ENCODE assay signal across 25 cellular contexts in the genomic region with DNA sequence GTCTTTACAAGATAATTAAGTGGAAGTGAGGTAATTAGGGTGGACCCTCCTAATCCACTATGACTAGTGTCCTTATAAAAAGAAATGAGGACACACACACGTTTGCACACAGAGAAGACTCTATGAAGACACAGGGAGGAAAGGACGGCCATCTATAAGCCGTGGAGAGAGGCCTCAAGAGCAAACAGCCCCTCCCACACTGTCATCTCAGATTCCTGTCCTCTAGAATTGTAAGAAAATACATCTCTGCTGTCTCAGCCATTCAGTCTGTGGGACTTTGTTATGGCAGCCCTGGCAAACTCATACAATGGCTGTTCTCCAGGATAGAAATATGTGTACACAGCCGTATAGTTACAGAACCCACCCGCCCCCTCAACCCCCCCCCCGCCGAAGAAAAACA.
DNase-seq lines count a peak whose midpoint lies in the region; FAIRE-seq and TF ChIP-seq lines count a peak whose summit lies in the region.
"Had no signal": no experiment of that assay in that cellular context is flagged by ENCODE, and none has a peak within 500 bp of the region (broad histone marks: within the 10 kb centered on the region; RNA-seq: fewer than 3 reads in every experiment).

No MANE protein-coding gene starts in this region.

- H3K9ac ChIP-seq in H1 (replicated peaks in 1 of 4; ENCODE audit: extremely low read depth in 1 of 4, low read depth in 3 of 4, low read length in 3 of 4), result 0 out of 7 replicates have a peak overlapping the region, but pooled peaks of 1 of the 4 experiments have one; percentile 4

- H4K5ac ChIP-seq in H1 (ENCODE audit: insufficient read length, low read depth, low read length), result no peak overlapping the region

- no peaks in the 10 kb centered on the region for H3K23me2 ChIP-seq in H1 (ENCODE audit: low read depth, low read length)

- no peak overlapping the region for H4K91ac ChIP-seq in H1 (replicated peaks; ENCODE audit: insufficient read length, low read length)

- no peak overlapping the region for H4K8ac ChIP-seq in H1 (ENCODE audit: extremely low read depth, insufficient read depth, low read length)

- no peak for FAIRE-seq in H1 (lab: Jason Lieb, UNC)
- FAIRE-seq: GM12892, pancreas, TTC549 had no signal

- CTCF ChIA-PET in HEK293T (lab: Yijun Ruan, JAX), result no interaction called here
- CTCF ChIA-PET in H1 (lab: Charles Lee; ENCODE audit: partially characterized antibody), result interaction anchor here (1.0 kb wide), 1 partner anchor 77 kb away, joined by 3 read pairs; no protein-coding TSS in a partner anchor

- no peak overlapping the region for H3K23ac ChIP-seq in H1 (ENCODE audit: insufficient read length)

- H3K4me1 ChIP-seq in H1 (replicated peaks in 1 of 4; ENCODE audit: control insufficient read depth in 3 of 4, insufficient read depth in 4 of 4, low read length in 3 of 4) (peaks cover 5 to 18% (median 17%) of the 10 kb centered on the region in 4 experiments), prostate gland (replicated peaks) (no peaks in the 10 kb centered on the region)
- H3K4me1 ChIP-seq: pancreas had no signal

- H3K79me2 ChIP-seq in H1 (ENCODE audit: control insufficient read depth in 1 of 2, insufficient read depth in 2 of 2, low read length in 2 of 2), result no peaks in the 10 kb centered on the region

- H2BK5ac ChIP-seq in H1 (ENCODE audit: low read depth, low read length), result peak overlapping the region; percentile 71; the same call in 1 of the 2 replicates

- no peak overlapping the region for H3K14ac ChIP-seq in H1 (ENCODE audit: insufficient read length)

- H3K4me3 ChIP-seq in H1 (ENCODE audit: extremely low read depth in 1 of 4, insufficient read depth in 2 of 4, low read depth in 3 of 4, low read length in 4 of 4) (no peak overlapping the region), prostate gland (peak overlapping the region; percentile 11 to 20)
- H3K4me3 ChIP-seq: pancreas had no signal

- TF ChIP-seq CTCF in H1 (IDR thresholded peaks at IDR 0.05; ENCODE audit: control extremely low read depth in 1 of 3, insufficient read depth in 1 of 3, low read depth in 1 of 3, low read length in 3 of 3) (no peak), prostate gland (IDR thresholded peaks at IDR 0.05) (no peak)

- H2BK20ac ChIP-seq in H1 (ENCODE audit: low read length), result peak overlapping the region; percentile 68

- H3K79me1 ChIP-seq in H1 (ENCODE audit: low read depth, low read length), result no peaks in the 10 kb centered on the region

- H3K4me2 ChIP-seq in H1 (ENCODE audit: insufficient read depth in 1 of 2, low read depth in 2 of 2, low read length in 2 of 2), result no peak overlapping the region

- no peak overlapping the region for H2BK15ac ChIP-seq in H1 (ENCODE audit: low read length)

- H4K20me1 ChIP-seq in H1 (replicated peaks in 1 of 2; ENCODE audit: control insufficient read depth in 1 of 2, insufficient read depth in 2 of 2, low read length in 2 of 2), result no peaks in the 10 kb centered on the region

- no peak overlapping the region for H2BK120ac ChIP-seq in H1 (replicated peaks; ENCODE audit: low read depth, low read length)

- WGBS in H1 (ENCODE audit: extremely low coverage in 1 of 2, insufficient coverage in 1 of 2, insufficient read length in 1 of 2, insufficient replicate concordance in 2 of 2, low coverage in 1 of 2, low lambda C conversion rate in 2 of 2, missing lambda C conversion rate in 1 of 2), 2 experiments, result 61% methylated on average over 7 of the region's 7 CpGs; no CpG with 5 or more reads in 1 of the 2 experiments
- 9% methylated on average over 7 of the region's 7 CpGs for whole genome bisulfite sequencing in prostate gland

- POLR2A ChIA-PET in HEK293T (lab: Yijun Ruan, JAX), result interaction anchor here (0.6 to 1.2 kb wide), 2 partner anchors 106 to 111 kb away, joined by 3 to 5 read pairs; partner anchors contain the start of gene ERCC6L2
- POLR2A ChIA-PET in H1 (lab: Charles Lee; ENCODE audit: partially characterized antibody), result interaction anchor here (1.1 kb wide), 1 partner anchor 110 kb away, joined by 3 read pairs; no protein-coding TSS in a partner anchor

- no peak overlapping the region for H2AFZ ChIP-seq in H1 (ENCODE audit: low read length)

- no peak for TF ChIP-seq RAD21 in H1 (IDR thresholded peaks at IDR 0.05 in 1 of 2, conservative IDR thresholded peaks at IDR 0.05 in 1 of 2; ENCODE audit: low read depth in 2 of 2, low read length in 2 of 2)

- TF ChIP-seq EP300 in H1 (IDR thresholded peaks at IDR 0.05; ENCODE audit: borderline replicate concordance in 1 of 2, low read depth in 2 of 2, low read length in 2 of 2), result no peak

- no peak overlapping the region for H2BK12ac ChIP-seq in H1 (ENCODE audit: low read depth, low read length)

- no peak overlapping the region for H3K27ac ChIP-seq in H1 (ENCODE audit: low read depth, low read length)
- H3K27ac ChIP-seq in prostate gland, result peak overlapping the region; percentile 51 to 59
- H3K27ac ChIP-seq: dorsolateral prefrontal cortex, pancreas had no signal

- no peak overlapping the region for H3K18ac ChIP-seq in H1 (ENCODE audit: extremely low read depth, low read length)

- peak; percentile 39 for DNase-seq in HEK293T (ENCODE audit: extremely low spot score)
- DNase-seq in NCI-H510A (lab: John Stamatoyannopoulos, UW), result peak; percentile 13
- DNase-seq in H1 (ENCODE audit: low read depth in 1 of 2, low spot score in 2 of 2), result no peak
- no peak for DNase-seq in prostate gland (ENCODE audit: low spot score)
- no peak for DNase-seq in HK-2 (ENCODE audit: unreplicated experiment)
- DNase-seq in SIG-M5 (lab: John Stamatoyannopoulos, UW), result no peak
- no peak for DNase-seq in SIG-M5 treated with dmso at 0.1 percent for 504 hours (lab: John Stamatoyannopoulos, UW; ENCODE audit: unreplicated experiment)
- no peak for DNase-seq in NCI-H446 (lab: John Stamatoyannopoulos, UW)
- DNase-seq: activated CD4-positive, alpha-beta T cell treated with anti-CD3 and anti-CD28 coated beads for 36 hours; activated naive CD4-positive, alpha-beta T cell treated with anti-CD3 and anti-CD28 coated beads, Interleukin-2, amount 10 ng/mL, durations not matched to agents 7 days and 5 days; activated T-cell treated with anti-CD3 and anti-CD28 coated beads, Interleukin-2, amount 50 U/mL, for 72 hours; anterior cingulate cortex; CD8-positive, alpha-beta T cell; central memory CD4-positive, alpha-beta T cell; dorsolateral prefrontal cortex; mesenchymal stem cell; naive thymus-derived CD4-positive, alpha-beta T cell; NCI-H2171 treated with DMSO at 0.1 percent for 48 hours; pancreas; stimulated activated CD4-positive, alpha-beta T cell treated with anti-CD3 and anti-CD28 coated beads, Interleukin-2, amount 100 ng/mL, for 24 hours; stimulated activated naive CD4-positive, alpha-beta T cell treated with Interleukin-2 at 50 U/mL for 16 hours; SW 1271; trophoblast cell had no signal

- no peaks in the 10 kb centered on the region for H3K36me3 ChIP-seq in H1 (ENCODE audit: control insufficient read depth in 2 of 4, insufficient read depth in 4 of 4, low read length in 3 of 4)
- no peaks in the 10 kb centered on the region for H3K36me3 ChIP-seq in prostate gland
- H3K36me3 ChIP-seq: pancreas had no signal

- intact Hi-C loops in prostate gland (cut with DNase I), result no loop called here

- TF ChIP-seq POLR2A in H1 (IDR thresholded peaks at IDR 0.05; ENCODE audit: control extremely low read depth in 1 of 2, low read depth in 2 of 2, low read length in 2 of 2), result no peak
- no peak for TF ChIP-seq POLR2A in prostate gland (IDR thresholded peaks at IDR 0.05)

- H3K9me3 ChIP-seq in H1 (ENCODE audit: insufficient read depth in 2 of 2, low read depth in 1 of 2, low read length in 1 of 2) (no peaks in the 10 kb centered on the region), prostate gland (no peaks in the 10 kb centered on the region)
- H3K9me3 ChIP-seq: pancreas had no signal

- H3K27me3 ChIP-seq in H1 (replicated peaks in 1 of 4; ENCODE audit: control insufficient read depth in 3 of 4, extremely low read depth in 1 of 4, insufficient read depth in 3 of 4, low read length in 3 of 4), result 0 out of 7 replicates have a peak, but pooled peaks cover 0 to 1% (median 0%) of the 10 kb centered on the region in 4 experiments
- no peaks in the 10 kb centered on the region for H3K27me3 ChIP-seq in prostate gland (replicated peaks; ENCODE audit: insufficient read depth)
- H3K27me3 ChIP-seq: pancreas had no signal

- H3K4ac ChIP-seq in H1 (replicated peaks; ENCODE audit: insufficient read length, low read depth, low read length), result no peak overlapping the region

- no peak overlapping the region for H2AK5ac ChIP-seq in H1 (ENCODE audit: low read depth, low read length)

- no peak overlapping the region for H3K56ac ChIP-seq in H1 (replicated peaks; ENCODE audit: insufficient read length, low read depth, low read length)

TF ChIP-seq in HEK293T, 16 proteins besides CTCF, POLR2A, EP300 and RAD21 (continues in another document):
- no peak for TF ChIP-seq NFRKB (IDR thresholded peaks at IDR 0.05)
- TF ChIP-seq FOXM1 (IDR thresholded peaks at IDR 0.05; ENCODE audit: borderline replicate concordance), result no peak
- TF ChIP-seq ELF4 (IDR thresholded peaks at IDR 0.05), result no peak
- no peak for TF ChIP-seq TARDBP (IDR thresholded peaks at IDR 0.05)
- no peak for TF ChIP-seq PKNOX1 (IDR thresholded peaks at IDR 0.05)
- TF ChIP-seq ZNF384 (IDR thresholded peaks at IDR 0.05), result no peak
- no peak for TF ChIP-seq FOXA1 (IDR thresholded peaks at IDR 0.05)

TF ChIP-seq in H1, 55 proteins besides CTCF, POLR2A, EP300 and RAD21:
- no peak for TF ChIP-seq SAP30 (IDR thresholded peaks at IDR 0.05; ENCODE audit: insufficient read depth, insufficient replicate concordance, low read length)
- TF ChIP-seq ASH2L (IDR thresholded peaks at IDR 0.05; ENCODE audit: low read length), result no peak
- TF ChIP-seq ZNF274 (IDR thresholded peaks at IDR 0.05; ENCODE audit: borderline replicate concordance, extremely low read depth, low read length), result no peak
- TF ChIP-seq TEAD4 (IDR thresholded peaks at IDR 0.05; ENCODE audit: low read depth, low read length), result no peak
- TF ChIP-seq, protein P1, sequence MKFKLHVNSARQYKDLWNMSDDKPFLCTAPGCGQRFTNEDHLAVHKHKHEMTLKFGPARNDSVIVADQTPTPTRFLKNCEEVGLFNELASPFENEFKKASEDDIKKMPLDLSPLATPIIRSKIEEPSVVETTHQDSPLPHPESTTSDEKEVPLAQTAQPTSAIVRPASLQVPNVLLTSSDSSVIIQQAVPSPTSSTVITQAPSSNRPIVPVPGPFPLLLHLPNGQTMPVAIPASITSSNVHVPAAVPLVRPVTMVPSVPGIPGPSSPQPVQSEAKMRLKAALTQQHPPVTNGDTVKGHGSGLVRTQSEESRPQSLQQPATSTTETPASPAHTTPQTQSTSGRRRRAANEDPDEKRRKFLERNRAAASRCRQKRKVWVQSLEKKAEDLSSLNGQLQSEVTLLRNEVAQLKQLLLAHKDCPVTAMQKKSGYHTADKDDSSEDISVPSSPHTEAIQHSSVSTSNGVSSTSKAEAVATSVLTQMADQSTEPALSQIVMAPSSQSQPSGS (IDR thresholded peaks at IDR 0.05; ENCODE audit: low read length), result no peak
- no peak for TF ChIP-seq KDM4A (IDR thresholded peaks at IDR 0.05; ENCODE audit: low read depth, low read length, severe bottlenecking)

Comparison
In these comparisons a context has a peak if more than half of its experiments do, and no peak if none do; other contexts are left out.
1. DNase-seq: peak in HEK293T (single experiment) and NCI-H510A (single experiment); none in H1 (0 of 2), prostate gland (single experiment), HK-2 (single experiment), SIG-M5 (single experiment), SIG-M5 treated with dmso at 0.1 percent for 504 hours (single experiment) and NCI-H446 (0 of 2).
2. H3K4me3 ChIP-seq: peak in prostate gland (2 of 2); none in H1 (0 of 4).